Comparison of ENCODE assay signal across 1 cellular context in the genomic region with DNA sequence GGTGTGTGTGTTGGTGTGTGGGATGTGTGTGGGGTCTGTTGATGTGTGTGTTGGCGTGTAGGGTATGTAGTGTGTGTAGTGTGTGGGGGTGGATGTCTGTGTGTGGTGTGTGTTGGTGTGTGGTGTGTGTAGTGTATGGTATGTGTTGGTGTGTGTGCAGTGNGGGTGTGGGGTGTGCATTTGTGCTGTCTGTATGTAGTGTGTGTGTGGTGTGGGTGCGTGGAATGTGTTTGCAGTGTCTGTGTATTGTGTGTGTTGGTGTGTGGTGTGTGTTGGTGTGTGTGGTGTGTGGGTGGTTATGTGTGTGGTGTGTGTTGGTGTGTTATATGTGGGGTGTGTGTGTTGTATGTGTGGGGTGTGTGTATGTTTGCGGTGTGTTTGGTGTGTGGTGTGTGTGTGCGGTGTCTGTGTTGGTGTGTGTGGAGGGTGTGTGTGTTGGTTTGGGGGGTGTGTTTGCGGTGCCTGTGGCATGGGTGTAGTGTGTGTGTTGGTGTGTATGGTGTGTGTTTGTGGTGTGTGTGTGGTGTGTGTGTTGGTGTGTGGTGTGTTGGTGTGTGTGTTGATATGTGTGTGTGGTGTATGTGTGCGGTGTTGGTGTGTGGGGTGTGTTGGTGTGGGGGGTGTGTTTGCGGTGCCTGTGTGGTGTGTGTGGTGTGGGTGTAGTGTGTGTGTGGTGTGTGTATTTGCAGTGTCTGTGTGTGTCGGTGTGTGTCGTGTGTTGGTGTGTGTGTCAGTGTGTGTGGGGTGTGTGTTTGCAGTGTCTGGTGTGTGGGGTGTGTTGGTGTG.
TF ChIP-seq lines count a peak whose summit lies in the region.

No MANE protein-coding gene starts in this region.

TF ChIP-seq in HEK293, 187 proteins besides CTCF, POLR2A, EP300 and RAD21 (continued from another document and continues in another):
- TF ChIP-seq, protein P1, sequence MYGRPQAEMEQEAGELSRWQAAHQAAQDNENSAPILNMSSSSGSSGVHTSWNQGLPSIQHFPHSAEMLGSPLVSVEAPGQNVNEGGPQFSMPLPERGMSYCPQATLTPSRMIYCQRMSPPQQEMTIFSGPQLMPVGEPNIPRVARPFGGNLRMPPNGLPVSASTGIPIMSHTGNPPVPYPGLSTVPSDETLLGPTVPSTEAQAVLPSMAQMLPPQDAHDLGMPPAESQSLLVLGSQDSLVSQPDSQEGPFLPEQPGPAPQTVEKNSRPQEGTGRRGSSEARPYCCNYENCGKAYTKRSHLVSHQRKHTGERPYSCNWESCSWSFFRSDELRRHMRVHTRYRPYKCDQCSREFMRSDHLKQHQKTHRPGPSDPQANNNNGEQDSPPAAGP (tag by site-specific recombination; IDR thresholded peaks at IDR 0.05): no peak
- no peak for TF ChIP-seq ZNF112 (tag by site-specific recombination; IDR thresholded peaks at IDR 0.05)
- no peak; the same call in 1 of the 2 replicates for TF ChIP-seq ZNF560 (tag by site-specific recombination; IDR thresholded peaks at IDR 0.05; ENCODE audit: borderline replicate concordance)
- no peak for TF ChIP-seq ZNF544 (tag by site-specific recombination; IDR thresholded peaks at IDR 0.05)
- no peak for TF ChIP-seq ZNF626 (tag by site-specific recombination; IDR thresholded peaks at IDR 0.05)
- 0 out of 2 replicates have a peak, but pooled peaks have one; percentile 28 for TF ChIP-seq ZNF701 (tag by site-specific recombination; IDR thresholded peaks at IDR 0.05)
- TF ChIP-seq ATF2 (tag by site-specific recombination; IDR thresholded peaks at IDR 0.05; ENCODE audit: low read depth): no peak
- TF ChIP-seq, protein P2, sequence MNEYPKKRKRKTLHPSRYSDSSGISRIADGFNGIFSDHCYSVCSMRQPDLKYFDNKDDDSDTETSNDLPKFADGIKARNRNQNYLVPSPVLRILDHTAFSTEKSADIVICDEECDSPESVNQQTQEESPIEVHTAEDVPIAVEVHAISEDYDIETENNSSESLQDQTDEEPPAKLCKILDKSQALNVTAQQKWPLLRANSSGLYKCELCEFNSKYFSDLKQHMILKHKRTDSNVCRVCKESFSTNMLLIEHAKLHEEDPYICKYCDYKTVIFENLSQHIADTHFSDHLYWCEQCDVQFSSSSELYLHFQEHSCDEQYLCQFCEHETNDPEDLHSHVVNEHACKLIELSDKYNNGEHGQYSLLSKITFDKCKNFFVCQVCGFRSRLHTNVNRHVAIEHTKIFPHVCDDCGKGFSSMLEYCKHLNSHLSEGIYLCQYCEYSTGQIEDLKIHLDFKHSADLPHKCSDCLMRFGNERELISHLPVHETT (tag by site-specific recombination; IDR thresholded peaks at IDR 0.05): 0 out of 2 replicates have a peak, but pooled peaks have one; percentile 13
- peak; percentile 72 for TF ChIP-seq EGR2 (tag by site-specific recombination; IDR thresholded peaks at IDR 0.05; ENCODE audit: low read depth)
- TF ChIP-seq PRDM2 (tag by site-specific recombination; IDR thresholded peaks at IDR 0.05; ENCODE audit: borderline replicate concordance): no peak
- TF ChIP-seq, protein P3, sequence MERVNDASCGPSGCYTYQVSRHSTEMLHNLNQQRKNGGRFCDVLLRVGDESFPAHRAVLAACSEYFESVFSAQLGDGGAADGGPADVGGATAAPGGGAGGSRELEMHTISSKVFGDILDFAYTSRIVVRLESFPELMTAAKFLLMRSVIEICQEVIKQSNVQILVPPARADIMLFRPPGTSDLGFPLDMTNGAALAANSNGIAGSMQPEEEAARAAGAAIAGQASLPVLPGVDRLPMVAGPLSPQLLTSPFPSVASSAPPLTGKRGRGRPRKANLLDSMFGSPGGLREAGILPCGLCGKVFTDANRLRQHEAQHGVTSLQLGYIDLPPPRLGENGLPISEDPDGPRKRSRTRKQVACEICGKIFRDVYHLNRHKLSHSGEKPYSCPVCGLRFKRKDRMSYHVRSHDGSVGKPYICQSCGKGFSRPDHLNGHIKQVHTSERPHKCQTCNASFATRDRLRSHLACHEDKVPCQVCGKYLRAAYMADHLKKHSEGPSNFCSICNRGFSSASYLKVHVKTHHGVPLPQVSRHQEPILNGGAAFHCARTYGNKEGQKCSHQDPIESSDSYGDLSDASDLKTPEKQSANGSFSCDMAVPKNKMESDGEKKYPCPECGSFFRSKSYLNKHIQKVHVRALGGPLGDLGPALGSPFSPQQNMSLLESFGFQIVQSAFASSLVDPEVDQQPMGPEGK (tag by site-specific recombination; IDR thresholded peaks at IDR 0.05): no peak
- TF ChIP-seq ZNF664 (tag by site-specific recombination; IDR thresholded peaks at IDR 0.05): no peak
- no peak for TF ChIP-seq ZNF24 (tag by site-specific recombination; IDR thresholded peaks at IDR 0.05)
- no peak for TF ChIP-seq ZNF292 (tag by site-specific recombination; IDR thresholded peaks at IDR 0.05; ENCODE audit: borderline replicate concordance, low read depth)
- TF ChIP-seq PRDM1 (tag by site-specific recombination; IDR thresholded peaks at IDR 0.05): no peak
- TF ChIP-seq ZNF221 (tag by site-specific recombination; IDR thresholded peaks at IDR 0.05; ENCODE audit: borderline replicate concordance): no peak
- no peak for TF ChIP-seq ZNF132 (tag by site-specific recombination; IDR thresholded peaks at IDR 0.05; ENCODE audit: borderline replicate concordance)
- TF ChIP-seq ZNF521 (tag by site-specific recombination; IDR thresholded peaks at IDR 0.05): no peak; the same call in 1 of the 2 replicates
- TF ChIP-seq GLI2 (tag by site-specific recombination; IDR thresholded peaks at IDR 0.05; ENCODE audit: borderline replicate concordance, low read depth): no peak
- TF ChIP-seq, protein P4, sequence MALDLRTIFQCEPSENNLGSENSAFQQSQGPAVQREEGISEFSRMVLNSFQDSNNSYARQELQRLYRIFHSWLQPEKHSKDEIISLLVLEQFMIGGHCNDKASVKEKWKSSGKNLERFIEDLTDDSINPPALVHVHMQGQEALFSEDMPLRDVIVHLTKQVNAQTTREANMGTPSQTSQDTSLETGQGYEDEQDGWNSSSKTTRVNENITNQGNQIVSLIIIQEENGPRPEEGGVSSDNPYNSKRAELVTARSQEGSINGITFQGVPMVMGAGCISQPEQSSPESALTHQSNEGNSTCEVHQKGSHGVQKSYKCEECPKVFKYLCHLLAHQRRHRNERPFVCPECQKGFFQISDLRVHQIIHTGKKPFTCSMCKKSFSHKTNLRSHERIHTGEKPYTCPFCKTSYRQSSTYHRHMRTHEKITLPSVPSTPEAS (tag by site-specific recombination; IDR thresholded peaks at IDR 0.05): peak; percentile 38
- TF ChIP-seq ZNF398 (tag by site-specific recombination; IDR thresholded peaks at IDR 0.05): no peak
- no peak for TF ChIP-seq ZNF777 (tag by site-specific recombination; IDR thresholded peaks at IDR 0.05; ENCODE audit: borderline replicate concordance)
- TF ChIP-seq, protein P5, sequence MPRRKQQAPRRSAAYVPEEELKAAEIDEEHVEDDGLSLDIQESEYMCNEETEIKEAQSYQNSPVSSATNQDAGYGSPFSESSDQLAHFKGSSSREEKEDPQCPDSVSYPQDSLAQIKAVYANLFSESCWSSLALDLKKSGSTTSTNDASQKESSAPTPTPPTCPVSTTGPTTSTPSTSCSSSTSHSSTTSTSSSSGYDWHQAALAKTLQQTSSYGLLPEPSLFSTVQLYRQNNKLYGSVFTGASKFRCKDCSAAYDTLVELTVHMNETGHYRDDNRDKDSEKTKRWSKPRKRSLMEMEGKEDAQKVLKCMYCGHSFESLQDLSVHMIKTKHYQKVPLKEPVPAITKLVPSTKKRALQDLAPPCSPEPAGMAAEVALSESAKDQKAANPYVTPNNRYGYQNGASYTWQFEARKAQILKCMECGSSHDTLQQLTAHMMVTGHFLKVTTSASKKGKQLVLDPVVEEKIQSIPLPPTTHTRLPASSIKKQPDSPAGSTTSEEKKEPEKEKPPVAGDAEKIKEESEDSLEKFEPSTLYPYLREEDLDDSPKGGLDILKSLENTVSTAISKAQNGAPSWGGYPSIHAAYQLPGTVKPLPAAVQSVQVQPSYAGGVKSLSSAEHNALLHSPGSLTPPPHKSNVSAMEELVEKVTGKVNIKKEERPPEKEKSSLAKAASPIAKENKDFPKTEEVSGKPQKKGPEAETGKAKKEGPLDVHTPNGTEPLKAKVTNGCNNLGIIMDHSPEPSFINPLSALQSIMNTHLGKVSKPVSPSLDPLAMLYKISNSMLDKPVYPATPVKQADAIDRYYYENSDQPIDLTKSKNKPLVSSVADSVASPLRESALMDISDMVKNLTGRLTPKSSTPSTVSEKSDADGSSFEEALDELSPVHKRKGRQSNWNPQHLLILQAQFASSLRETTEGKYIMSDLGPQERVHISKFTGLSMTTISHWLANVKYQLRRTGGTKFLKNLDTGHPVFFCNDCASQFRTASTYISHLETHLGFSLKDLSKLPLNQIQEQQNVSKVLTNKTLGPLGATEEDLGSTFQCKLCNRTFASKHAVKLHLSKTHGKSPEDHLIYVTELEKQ (tag by site-specific recombination; IDR thresholded peaks at IDR 0.05; ENCODE audit: borderline replicate concordance): no peak
- TF ChIP-seq ZBTB17 (tag by site-specific recombination; IDR thresholded peaks at IDR 0.05): no peak
- no peak for TF ChIP-seq ZBTB48 (tag by site-specific recombination; IDR thresholded peaks at IDR 0.05)
- peak; percentile 38 for TF ChIP-seq ZNF133 (tag by site-specific recombination; IDR thresholded peaks at IDR 0.05)
- TF ChIP-seq GLI4 (tag by site-specific recombination; IDR thresholded peaks at IDR 0.05): no peak
- TF ChIP-seq ZNF184 (tag by site-specific recombination; IDR thresholded peaks at IDR 0.05): no peak
- TF ChIP-seq ZNF692 (tag by site-specific recombination; IDR thresholded peaks at IDR 0.05): no peak
